In genomic region chr9:134337469-134337868, GRCh38 we compare ENCODE assay signal across 14 cellular contexts.
"Had no signal": no experiment of that assay in that cellular context is flagged by ENCODE, and none has a peak within 500 bp of the region (broad histone marks: within the 10 kb centered on the region; RNA-seq: fewer than 3 reads in every experiment).

No MANE protein-coding gene starts in this region.

- H3K36me3 ChIP-seq: breast epithelium, gastroesophageal sphincter, right atrium auricular region, tibial nerve had no signal

- H3K9me3 ChIP-seq: breast epithelium, gastroesophageal sphincter, right atrium auricular region, tibial nerve had no signal

- H3K27me3 ChIP-seq: breast epithelium, gastroesophageal sphincter, right atrium auricular region, tibial nerve had no signal

- H3K36me3 Mint-ChIP-seq: stimulated activated memory B cell treated with anti-CD40 and anti-IgM and Interleukin-4, amounts not matched to agents 10 μg/mL and 1 μg/mL and 100 μg/mL, for 72 hours had no signal

- H3K9me3 Mint-ChIP-seq: stimulated activated memory B cell treated with anti-CD40 and anti-IgM and Interleukin-4, amounts not matched to agents 10 μg/mL and 1 μg/mL and 100 μg/mL, for 72 hours had no signal

- H3K27me3 Mint-ChIP-seq: stimulated activated memory B cell treated with anti-CD40 and anti-IgM and Interleukin-4, amounts not matched to agents 10 μg/mL and 1 μg/mL and 100 μg/mL, for 72 hours had no signal

- H3K4me3 ChIP-seq: right atrium auricular region had no signal

- H3K27ac ChIP-seq: epithelial cell of prostate had no signal

- H3K4me3 Mint-ChIP-seq: stimulated activated memory B cell treated with anti-CD40 and anti-IgM and Interleukin-4, amounts not matched to agents 10 μg/mL and 1 μg/mL and 100 μg/mL, for 72 hours had no signal

- ATAC-seq: gastroesophageal sphincter; stimulated activated memory B cell treated with anti-CD40 and anti-IgM and Interleukin-4, amounts not matched to agents 10 μg/mL and 1 μg/mL and 100 μg/mL, for 72 hours had no signal

- DNase-seq: activated CD4-positive, alpha-beta T cell treated with anti-CD3 and anti-CD28 coated beads, Interleukin-2, amount 50 U/mL, for 1 hour; activated CD4-positive, CD25-positive, alpha-beta regulatory T cell; activated naive CD4-positive, alpha-beta T cell treated with anti-CD3 and anti-CD28 coated beads, Interleukin-2, amount 50 U/mL, for 16 hours; activated T-cell treated with anti-CD3 and anti-CD28 coated beads, Interleukin-2, amount 50 U/mL, for 1 hour; amygdala; effector CD4-positive, alpha-beta T cell; islet precursor cell; T-helper 2 cell had no signal

- H3K27ac Mint-ChIP-seq: stimulated activated memory B cell treated with anti-CD40 and anti-IgM and Interleukin-4, amounts not matched to agents 10 μg/mL and 1 μg/mL and 100 μg/mL, for 72 hours had no signal
